In the genomic region with DNA sequence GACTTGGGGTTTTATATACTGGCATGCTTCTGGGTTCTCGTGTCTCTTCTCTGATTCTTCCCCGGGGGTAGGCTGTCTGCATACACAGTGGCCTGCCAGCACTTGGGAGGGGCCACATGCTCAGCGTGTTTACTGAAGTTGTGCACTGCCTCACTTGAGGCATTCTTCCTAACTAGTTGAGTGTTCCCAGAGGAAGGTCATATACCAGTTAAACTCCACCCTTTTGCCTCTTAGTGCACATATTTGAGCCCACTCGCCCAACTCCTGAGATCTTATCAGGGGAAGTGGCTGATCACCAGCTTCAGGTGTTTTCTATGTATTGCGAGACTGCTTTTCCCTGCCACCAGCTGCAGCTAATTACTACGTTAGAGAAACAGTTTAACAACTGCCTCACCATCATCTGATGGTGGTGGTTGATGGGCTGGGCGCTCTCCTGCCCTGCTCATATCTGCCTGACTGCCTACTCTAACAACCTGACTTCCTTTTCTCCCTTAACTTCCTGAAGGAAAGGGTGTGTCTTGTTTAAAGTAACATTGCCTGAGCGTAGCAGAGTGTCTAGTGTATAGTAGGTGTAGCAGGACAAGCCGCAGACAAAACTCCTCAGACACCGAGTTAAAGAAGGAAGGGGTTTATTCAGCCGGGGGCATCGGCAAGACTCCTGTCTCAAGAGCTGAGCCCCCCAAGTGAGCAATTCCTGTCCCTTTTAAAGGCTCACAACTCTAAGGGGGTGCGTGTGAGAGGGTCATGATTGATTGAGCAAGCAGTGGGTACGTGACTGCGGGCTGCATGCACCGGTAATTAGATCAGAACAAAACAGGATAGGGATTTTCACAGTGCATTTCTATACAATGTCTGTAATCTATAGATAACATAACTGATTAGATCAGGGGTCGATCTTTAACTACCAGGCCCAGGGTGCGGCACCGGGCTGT, we compare ENCODE assay signal across 9 cellular contexts.
DNase-seq lines count a peak whose midpoint lies in the region; ATAC-seq and TF ChIP-seq lines count a peak whose summit lies in the region.
"Had no signal": no experiment of that assay in that cellular context is flagged by ENCODE, and none has a peak within 500 bp of the region (broad histone marks: within the 10 kb centered on the region; RNA-seq: fewer than 3 reads in every experiment).

No MANE protein-coding gene starts in this region.

- H3K36me3 Mint-ChIP-seq in activated T-helper 2 cell treated with anti-CD3 and anti-CD28 coated beads, Interferon-gamma antibody, Interleukin-2, Interleukin-4, amounts not matched to agents 10 μg/mL and 5 μg/mL and 100 μg/mL, durations not matched to agents 14 hours and 24 hours and 36 hours (ENCODE audit: low read depth), result no peaks in the 10 kb centered on the region
- H3K36me3 Mint-ChIP-seq in naive B cell, result no peaks in the 10 kb centered on the region

- peak; percentile 2 for DNase-seq in CMK (ENCODE audit: low read depth)
- peak; percentile 89 for DNase-seq in KBM-7
- peak; percentile 20 for DNase-seq in activated T-helper 2 cell treated with anti-CD3 and anti-CD28 coated beads, Interferon-gamma antibody, Interleukin-2, Interleukin-4, amounts not matched to agents 10 μg/mL and 5 μg/mL and 100 μg/mL, durations not matched to agents 14 hours and 24 hours and 36 hours (ENCODE audit: low spot score)
- peak; percentile 12 for DNase-seq in naive B cell
- no peak for DNase-seq in ascending aorta (ENCODE audit: low spot score in 2 of 2)
- DNase-seq in psoas muscle, result no peak
- no peak for DNase-seq in MV-4-11 (lab: John Stamatoyannopoulos, UW)

- no peak overlapping the region for H3K27ac ChIP-seq in ascending aorta
- no peak overlapping the region for H3K27ac ChIP-seq in psoas muscle

- 67 to 76% (median 68%) methylated on average over 19 of the region's 19 CpGs for WGBS in psoas muscle, 3 donors

- peaks cover 0 to 14% of the 10 kb centered on the region in 2 donors for H3K4me1 ChIP-seq in ascending aorta
- peaks cover 11% of the 10 kb centered on the region for H3K4me1 ChIP-seq in psoas muscle

- no peaks in the 10 kb centered on the region for H3K27me3 Mint-ChIP-seq in activated T-helper 2 cell treated with anti-CD3 and anti-CD28 coated beads, Interferon-gamma antibody, Interleukin-2, Interleukin-4, amounts not matched to agents 10 μg/mL and 5 μg/mL and 100 μg/mL, durations not matched to agents 14 hours and 24 hours and 36 hours (ENCODE audit: low read depth)
- no peaks in the 10 kb centered on the region for H3K27me3 Mint-ChIP-seq in naive B cell

- H3K9me3 Mint-ChIP-seq in activated T-helper 2 cell treated with anti-CD3 and anti-CD28 coated beads, Interferon-gamma antibody, Interleukin-2, Interleukin-4, amounts not matched to agents 10 μg/mL and 5 μg/mL and 100 μg/mL, durations not matched to agents 14 hours and 24 hours and 36 hours, result no peaks in the 10 kb centered on the region
- no peaks in the 10 kb centered on the region for H3K9me3 Mint-ChIP-seq in naive B cell

- peak overlapping the region; percentile 68 for H3K4me3 Mint-ChIP-seq in activated T-helper 2 cell treated with anti-CD3 and anti-CD28 coated beads, Interferon-gamma antibody, Interleukin-2, Interleukin-4, amounts not matched to agents 10 μg/mL and 5 μg/mL and 100 μg/mL, durations not matched to agents 14 hours and 24 hours and 36 hours (ENCODE audit: low read depth)
- H3K4me3 Mint-ChIP-seq in naive B cell, result peak overlapping the region; percentile 74 to 90 (median 86)

- no peaks in the 10 kb centered on the region for H3K36me3 ChIP-seq in ascending aorta
- no peaks in the 10 kb centered on the region for H3K36me3 ChIP-seq in psoas muscle (ENCODE audit: insufficient read depth in 1 of 2, low read depth in 1 of 2)

- H3K9me3 ChIP-seq in ascending aorta, result no peaks in the 10 kb centered on the region
- H3K9me3 ChIP-seq in psoas muscle, result no peaks in the 10 kb centered on the region

- peak; percentile 71 to 73 for ATAC-seq in naive B cell (ENCODE audit: low read depth in 2 of 2)
- no peak for ATAC-seq in psoas muscle
- no peak for ATAC-seq in HG03039 (IDR thresholded peaks at IDR 0.05; ENCODE audit: unreplicated experiment)
- ATAC-seq: Right ventricle myocardium inferior had no signal

- H3K27me3 ChIP-seq in ascending aorta (no peaks in the 10 kb centered on the region), psoas muscle (ENCODE audit: insufficient read depth in 3 of 3, low read length in 2 of 3) (no peaks in the 10 kb centered on the region)

- TF ChIP-seq CTCF in ascending aorta (IDR thresholded peaks at IDR 0.05) (no peak), psoas muscle (IDR thresholded peaks at IDR 0.05) (no peak)

- H3K27ac Mint-ChIP-seq in activated T-helper 2 cell treated with anti-CD3 and anti-CD28 coated beads, Interferon-gamma antibody, Interleukin-2, Interleukin-4, amounts not matched to agents 10 μg/mL and 5 μg/mL and 100 μg/mL, durations not matched to agents 14 hours and 24 hours and 36 hours, result peak overlapping the region; percentile 84
- H3K27ac Mint-ChIP-seq in naive B cell, result peak overlapping the region; percentile 80 to 92 (median 81)

- H3K4me3 ChIP-seq in ascending aorta, result no peak overlapping the region
- H3K4me3 ChIP-seq in psoas muscle, result no peak overlapping the region

- in situ Hi-C loops in KBM-7 (cut with MboI; ENCODE audit: low pct_unique_long_range_greater_than_20kb, low sequenced_read_pairs), result no loop called here

- H3K4me1 Mint-ChIP-seq in activated T-helper 2 cell treated with anti-CD3 and anti-CD28 coated beads, Interferon-gamma antibody, Interleukin-2, Interleukin-4, amounts not matched to agents 10 μg/mL and 5 μg/mL and 100 μg/mL, durations not matched to agents 14 hours and 24 hours and 36 hours (ENCODE audit: low read depth), result peaks cover 33% of the 10 kb centered on the region
- H3K4me1 Mint-ChIP-seq in naive B cell, result peaks cover 30 to 42% (median 36%) of the 10 kb centered on the region in 3 donors

- intact Hi-C loops in activated T-helper 2 cell treated with anti-CD3 and anti-CD28 coated beads, Interferon-gamma antibody, Interleukin-2, Interleukin-4, amounts not matched to agents 10 μg/mL and 5 μg/mL and 100 μg/mL, durations not matched to agents 14 hours and 24 hours and 36 hours (cut with micrococcal nuclease), result loop anchor here (1.0 to 2.0 kb wide), 4 partner anchors 60 to 156 kb away; a partner anchor contains a TSS
- intact Hi-C loops in ascending aorta (cut with DNase I) (loop anchor here (10.0 kb wide), 1 partner anchor 94 kb away; no protein-coding TSS in a partner anchor), psoas muscle (cut with DNase I) (loop anchor here in 1 of 2 donors (5.0 kb wide), 1 partner anchor 62 kb away; a partner anchor contains a TSS)

Comparison
In these comparisons a context has a peak if more than half of its experiments do, and no peak if none do; other contexts are left out.
1. DNase-seq: peak in CMK (single experiment), KBM-7 (single experiment), activated T-helper 2 cell treated with anti-CD3 and anti-CD28 coated beads, Interferon-gamma antibody, Interleukin-2, Interleukin-4, amounts not matched to agents 10 μg/mL and 5 μg/mL and 100 μg/mL, durations not matched to agents 14 hours and 24 hours and 36 hours (single experiment) and naive B cell (single experiment); none in ascending aorta (0 of 2), psoas muscle (0 of 2) and MV-4-11 (single experiment).
2. ATAC-seq: peak in naive B cell (2 of 2); none in psoas muscle (0 of 4) and HG03039 (single experiment).